Comparison of ENCODE assay signal across 2 cellular contexts in the genomic region with DNA sequence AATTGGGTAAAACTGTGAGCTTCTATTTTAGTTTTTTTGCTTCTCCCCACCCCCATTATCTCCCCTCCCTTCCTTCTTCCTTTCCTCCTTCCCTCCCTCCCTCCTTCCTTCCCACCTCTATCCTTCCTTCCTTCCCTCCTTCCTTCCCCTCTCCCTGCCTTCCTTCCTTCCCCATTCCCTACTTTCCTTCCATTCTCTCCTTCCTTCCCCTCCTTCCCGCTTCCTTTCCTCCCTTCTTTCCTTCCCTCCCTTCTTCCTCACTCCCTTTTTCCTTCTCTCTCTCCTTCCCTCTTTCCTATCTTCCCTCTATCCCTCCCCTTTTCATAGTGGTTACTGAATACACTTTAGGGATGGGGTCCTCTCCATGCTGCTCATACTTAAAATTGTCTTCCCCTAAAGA.
TF ChIP-seq lines count a peak whose summit lies in the region.

No MANE protein-coding gene starts in this region.

TF ChIP-seq in HepG2, 621 proteins besides CTCF, POLR2A, EP300 and RAD21:
- TF ChIP-seq HNRNPK (IDR thresholded peaks at IDR 0.05; ENCODE audit: low read depth, low read length, poor library complexity, severe bottlenecking) (peak; percentile 87), NONO (IDR thresholded peaks at IDR 0.05) (0 out of 2 replicates have a peak, but pooled peaks have one; percentile 64), NONO (CRISPR knock-in tag; conservative IDR thresholded peaks at IDR 0.05) (no peak), PCBP2 (optimal IDR thresholded peaks at IDR 0.05; ENCODE audit: low read depth, low read length, poor library complexity, severe bottlenecking) (peak; percentile 86), ZIK1 (CRISPR knock-in tag; IDR thresholded peaks at IDR 0.05; ENCODE audit: borderline replicate concordance, low read depth) (no peak)
- TF ChIP-seq, protein P1, sequence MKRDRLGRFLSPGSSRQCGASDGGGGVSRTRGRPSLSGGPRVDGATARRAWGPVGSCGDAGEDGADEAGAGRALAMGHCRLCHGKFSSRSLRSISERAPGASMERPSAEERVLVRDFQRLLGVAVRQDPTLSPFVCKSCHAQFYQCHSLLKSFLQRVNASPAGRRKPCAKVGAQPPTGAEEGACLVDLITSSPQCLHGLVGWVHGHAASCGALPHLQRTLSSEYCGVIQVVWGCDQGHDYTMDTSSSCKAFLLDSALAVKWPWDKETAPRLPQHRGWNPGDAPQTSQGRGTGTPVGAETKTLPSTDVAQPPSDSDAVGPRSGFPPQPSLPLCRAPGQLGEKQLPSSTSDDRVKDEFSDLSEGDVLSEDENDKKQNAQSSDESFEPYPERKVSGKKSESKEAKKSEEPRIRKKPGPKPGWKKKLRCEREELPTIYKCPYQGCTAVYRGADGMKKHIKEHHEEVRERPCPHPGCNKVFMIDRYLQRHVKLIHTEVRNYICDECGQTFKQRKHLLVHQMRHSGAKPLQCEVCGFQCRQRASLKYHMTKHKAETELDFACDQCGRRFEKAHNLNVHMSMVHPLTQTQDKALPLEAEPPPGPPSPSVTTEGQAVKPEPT (CRISPR knock-in tag; IDR thresholded peaks at IDR 0.05; ENCODE audit: low read depth) = no peak

TF ChIP-seq in HEK293, 187 proteins besides CTCF, POLR2A, EP300 and RAD21:
- TF ChIP-seq YY1 (tag by site-specific recombination; IDR thresholded peaks at IDR 0.05) (no peak), ZNF112 (tag by site-specific recombination; IDR thresholded peaks at IDR 0.05) (no peak), ZNF366 (tag by site-specific recombination; conservative IDR thresholded peaks at IDR 0.05) (peak; percentile 84)
